Comparison of ENCODE assay signal across 8 cellular contexts in the genomic region with DNA sequence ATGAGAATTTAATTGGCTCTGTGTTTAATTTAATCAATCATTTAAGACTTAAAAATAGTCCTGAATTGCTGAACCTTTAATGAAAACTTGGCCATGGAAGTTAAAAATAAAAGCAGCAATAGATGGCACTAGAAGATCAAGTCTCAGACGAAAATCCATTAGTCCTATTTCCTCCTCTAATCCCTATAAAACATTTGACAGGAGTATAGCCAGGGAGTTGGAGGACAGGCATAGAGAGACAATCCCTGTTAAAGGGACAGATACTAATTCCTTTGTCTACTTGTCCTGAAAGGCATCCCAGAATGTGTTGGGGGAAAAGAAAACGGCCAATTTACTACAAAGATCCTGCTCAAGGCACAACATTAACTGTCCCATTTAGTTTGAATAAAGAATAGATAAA.
DNase-seq lines count a peak whose midpoint lies in the region; ATAC-seq and TF ChIP-seq lines count a peak whose summit lies in the region.

No MANE protein-coding gene starts in this region.

- no peaks in the 10 kb centered on the region for H3K27me3 ChIP-seq in brain microvascular endothelial cell (replicated peaks)

- TF ChIP-seq CTCF in brain microvascular endothelial cell (IDR thresholded peaks at IDR 0.05; ENCODE audit: low read depth, low read length, missing control alignments): no peak

- ATAC-seq in HG02763 (IDR thresholded peaks at IDR 0.05; ENCODE audit: unreplicated experiment) (no peak), GM18520 (IDR thresholded peaks at IDR 0.05; ENCODE audit: unreplicated experiment) (no peak)

- in situ Hi-C loops in brain microvascular endothelial cell (cut with HindIII; ENCODE audit: low pct_ligation_motif_present, low sequenced_read_pairs): no loop called here

- H3K36me3 ChIP-seq in brain microvascular endothelial cell (replicated peaks): no peaks in the 10 kb centered on the region

- DNase-seq in D341Med (ENCODE audit: low spot score) (peak; percentile 40), M059J (ENCODE audit: low read depth) (peak; percentile 6), amniotic epithelial cell (ENCODE audit: low read depth) (peak; percentile 14), kidney glomerular epithelial cell (lab: John Stamatoyannopoulos, UW) (peak; percentile 34), brain microvascular endothelial cell (no peak)
- no peak for DNase-seq in stimulated activated CD4-positive, alpha-beta T cell treated with anti-CD3 and anti-CD28 coated beads, Interleukin-2, amount 100 ng/mL, for 24 hours

- no peak overlapping the region for H3K27ac ChIP-seq in brain microvascular endothelial cell

- H3K4me3 ChIP-seq in brain microvascular endothelial cell (ENCODE audit: low read depth, low read length): no peak overlapping the region

Comparison
In these comparisons a context has a peak if more than half of its experiments do, and no peak if none do; other contexts are left out.
1. DNase-seq: peak in D341Med (single experiment), M059J (single experiment), amniotic epithelial cell (single experiment) and kidney glomerular epithelial cell (single experiment); none in stimulated activated CD4-positive, alpha-beta T cell treated with anti-CD3 and anti-CD28 coated beads, Interleukin-2, amount 100 ng/mL, for 24 hours (0 of 2) and brain microvascular endothelial cell (single experiment).